In genomic region chr19:45217957-45218334, GRCh38 we compare ENCODE assay signal across 19 cellular contexts. TPM values are rescaled to one million over a fixed set of nuclear protein-coding genes. Genes with fewer than 3 reads are reported as not detected.
"Had no signal": no experiment of that assay in that cellular context is flagged by ENCODE, and none has a peak within 500 bp of the region (broad histone marks: within the 10 kb centered on the region; RNA-seq: fewer than 3 reads in every experiment).

No MANE protein-coding gene starts in this region.

- H3K27ac ChIP-seq: gastrocnemius medialis, thyroid gland had no signal

- H3K4me1 Mint-ChIP-seq: activated B cell treated with CpG ODN at 0.5 μM for 24 hours had no signal

- H3K4me1 ChIP-seq: gastrocnemius medialis had no signal

- H3K36me3 Mint-ChIP-seq: activated CD4-positive, alpha-beta memory T cell treated with anti-CD3 and anti-CD28 coated beads for 36 hours; activated naive CD8-positive, alpha-beta T cell; mesothelial cell of epicardium had no signal

- H3K36me3 ChIP-seq: gastrocnemius medialis, thyroid gland had no signal

- H3K4me3 Mint-ChIP-seq: activated B cell treated with CpG ODN at 0.5 μM for 24 hours; activated CD4-positive, alpha-beta memory T cell treated with anti-CD3 and anti-CD28 coated beads for 36 hours; activated naive CD8-positive, alpha-beta T cell; T-helper 2 cell treated with Interferon-gamma antibody and Interleukin-4, amounts not matched to agents 5 μg/mL and 100 μg/mL, for 36 hours had no signal

- H3K4me3 ChIP-seq: gastrocnemius medialis, lung, thyroid gland had no signal

- H3K9me3 Mint-ChIP-seq: activated B cell treated with CpG ODN at 0.5 μM for 24 hours; activated CD4-positive, alpha-beta memory T cell treated with anti-CD3 and anti-CD28 coated beads for 36 hours; mesothelial cell of epicardium; nephron; T-helper 2 cell treated with Interferon-gamma antibody and Interleukin-4, amounts not matched to agents 5 μg/mL and 100 μg/mL, for 36 hours had no signal

- ATAC-seq: esophagus mucosa, gastrocnemius medialis had no signal

- DNase-seq: activated B cell treated with CpG ODN at 0.5 μM for 24 hours; activated CD4-positive, alpha-beta memory T cell treated with anti-CD3 and anti-CD28 coated beads for 36 hours; activated CD4-positive, alpha-beta T cell treated with anti-CD3 and anti-CD28 coated beads for 4 hours; cerebellar nuclear complex; cortex of kidney; gastrocnemius medialis; head of caudate nucleus; stimulated activated CD4-positive, alpha-beta T cell treated with anti-CD3 and anti-CD28 coated beads, Interleukin-2, amount 100 ng/mL, for 24 hours; stimulated activated naive CD4-positive, alpha-beta T cell treated with Interleukin-2 at 50 U/mL for 16 hours; thyroid gland had no signal

- H3K9me3 ChIP-seq: gastrocnemius medialis, thyroid gland had no signal

- H3K27ac Mint-ChIP-seq: activated B cell treated with CpG ODN at 0.5 μM for 24 hours; activated CD4-positive, alpha-beta memory T cell treated with anti-CD3 and anti-CD28 coated beads for 36 hours; activated naive CD8-positive, alpha-beta T cell; mesothelial cell of epicardium; progenitor cell of endocrine pancreas; T-helper 2 cell treated with Interferon-gamma antibody and Interleukin-4, amounts not matched to agents 5 μg/mL and 100 μg/mL, for 36 hours had no signal

RNA-seq across cellular contexts. Expression of gene EXOC3L2, which starts 27.3 kb away (rescaled TPM):
- total RNA-seq: activated B cell treated with CpG ODN at 0.5 μM for 24 hours; activated CD4-positive, alpha-beta memory T cell treated with anti-CD3 and anti-CD28 coated beads for 36 hours; bronchial epithelial cell; progenitor cell of endocrine pancreas had no signal

RNA-seq across cellular contexts. Expression of gene NKPD1, which starts 57.2 kb away (rescaled TPM):
- total RNA-seq: skeletal muscle tissue had no signal
